9 cellular contexts compared by ENCODE assay signal in genomic region chr13:75554981-75555380, GRCh38.
"Had no signal": no experiment of that assay in that cellular context is flagged by ENCODE, and none has a peak within 500 bp of the region (broad histone marks: within the 10 kb centered on the region; RNA-seq: fewer than 3 reads in every experiment).

No MANE protein-coding gene starts in this region.

- ATAC-seq: effector memory CD8-positive, alpha-beta T cell had no signal

- H3K27me3 ChIP-seq: hepatocyte, sigmoid colon, thyroid gland had no signal

- H3K27ac Mint-ChIP-seq: brain; effector memory CD8-positive, alpha-beta T cell had no signal

- H3K4me3 ChIP-seq: hepatocyte, sigmoid colon, thyroid gland had no signal

- DNase-seq: activated CD4-positive, CD25-positive, alpha-beta regulatory T cell treated with anti-CD3 and anti-CD28 coated beads, Interleukin-2, amount 50 U/mL, for 72 hours; amygdala; effector memory CD8-positive, alpha-beta T cell; kidney glomerular epithelial cell; sigmoid colon; T-helper 2 cell; thyroid gland had no signal

- H3K4me3 Mint-ChIP-seq: effector memory CD8-positive, alpha-beta T cell had no signal

- H3K36me3 ChIP-seq: thyroid gland had no signal

- H3K27me3 Mint-ChIP-seq: brain; effector memory CD8-positive, alpha-beta T cell had no signal

- H3K9me3 ChIP-seq: sigmoid colon, thyroid gland had no signal

- H3K9me3 Mint-ChIP-seq: brain; effector memory CD8-positive, alpha-beta T cell had no signal

- H3K27ac ChIP-seq: hepatocyte, sigmoid colon, thyroid gland had no signal
